Comparison of ENCODE assay signal across 19 cellular contexts in the genomic region with DNA sequence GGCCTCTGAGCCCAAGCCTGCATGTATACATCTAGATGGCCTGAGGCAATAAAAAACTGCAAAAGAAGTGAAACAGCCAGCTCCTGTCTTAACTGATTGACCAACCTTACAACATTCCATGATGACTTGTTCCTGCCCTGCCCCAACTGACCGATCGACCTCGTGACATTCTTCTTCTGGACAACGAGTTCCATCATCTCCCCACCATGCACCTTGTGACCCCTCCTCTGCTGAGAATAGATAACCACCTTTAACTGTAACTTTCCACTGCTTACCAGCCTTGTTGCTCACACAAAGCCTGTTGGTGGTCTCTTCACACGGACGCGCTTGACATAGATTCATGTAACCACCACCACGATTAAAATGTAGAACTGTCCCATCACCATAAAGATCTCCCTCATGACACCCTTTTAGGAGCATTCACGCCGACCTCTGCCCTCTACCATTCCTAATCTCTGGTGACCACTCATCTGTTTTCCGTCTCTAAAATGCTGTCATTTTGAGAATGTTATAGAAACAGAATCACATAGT.
"Had no signal": no experiment of that assay in that cellular context is flagged by ENCODE, and none has a peak within 500 bp of the region (broad histone marks: within the 10 kb centered on the region; RNA-seq: fewer than 3 reads in every experiment).

No MANE protein-coding gene starts in this region.

- H3K9me3 ChIP-seq: left ventricle myocardium inferior, upper lobe of right lung had no signal

- H3K27me3 ChIP-seq: upper lobe of right lung had no signal

- ATAC-seq: activated CD4-positive, CD25-positive, alpha-beta regulatory T cell treated with anti-CD3 and anti-CD28 coated beads, Interleukin-2, amount 50 U/mL, for 24 hours; effector memory CD8-positive, alpha-beta T cell; natural killer cell treated with Interleukin-12 subunit alpha and Interleukin-12 subunit beta and Interleukin-15 and Interleukin-18, amount 100 ng/mL, for 72 hours; right cardiac atrium; stimulated activated naive CD8-positive, alpha-beta T cell treated with anti-CD3 and anti-CD28 coated beads, Interleukin-15, Interleukin-2, amounts not matched to agents 100 U/mL and 50 U/mL, for 24 hours; upper lobe of right lung had no signal

- H3K27ac Mint-ChIP-seq: effector memory CD8-positive, alpha-beta T cell; natural killer cell treated with Interleukin-12 subunit alpha and Interleukin-12 subunit beta and Interleukin-15 and Interleukin-18, amount 100 ng/mL, for 72 hours; progenitor cell of endocrine pancreas; T-helper 2 cell treated with Interferon-gamma antibody and Interleukin-4, amounts not matched to agents 5 μg/mL and 100 μg/mL, for 36 hours had no signal

- H3K4me3 Mint-ChIP-seq: effector memory CD8-positive, alpha-beta T cell; natural killer cell treated with Interleukin-12 subunit alpha and Interleukin-12 subunit beta and Interleukin-15 and Interleukin-18, amount 100 ng/mL, for 72 hours; T-helper 2 cell treated with Interferon-gamma antibody and Interleukin-4, amounts not matched to agents 5 μg/mL and 100 μg/mL, for 36 hours had no signal

- H3K9me3 Mint-ChIP-seq: effector memory CD8-positive, alpha-beta T cell; natural killer cell treated with Interleukin-12 subunit alpha and Interleukin-12 subunit beta and Interleukin-15 and Interleukin-18, amount 100 ng/mL, for 72 hours; T-helper 2 cell treated with Interferon-gamma antibody and Interleukin-4, amounts not matched to agents 5 μg/mL and 100 μg/mL, for 36 hours had no signal

- H3K36me3 ChIP-seq: left ventricle myocardium inferior, upper lobe of right lung had no signal

- DNase-seq: activated CD4-positive, alpha-beta T cell treated with anti-CD3 and anti-CD28 coated beads, Interleukin-2, amount 50 U/mL, for 1 hour; activated CD8-positive, alpha-beta memory T cell treated with anti-CD3 and anti-CD28 coated beads for 24 hours; aorta; dermis blood vessel endothelial cell; effector memory CD8-positive, alpha-beta T cell; left ventricle myocardium inferior; mesendoderm; occipital lobe; right cardiac atrium; stimulated activated CD4-positive, alpha-beta T cell treated with anti-CD3 and anti-CD28 coated beads, Interleukin-15, amount 100 ng/mL, for 24 hours; stimulated activated CD4-positive, alpha-beta T cell treated with anti-CD3 and anti-CD28 coated beads, Interleukin-4, amount 100 ng/mL, for 24 hours; stimulated activated naive CD8-positive, alpha-beta T cell treated with anti-CD3 and anti-CD28 coated beads, Interleukin-15, Interleukin-2, amounts not matched to agents 100 U/mL and 50 U/mL, for 24 hours; upper lobe of right lung had no signal

- H3K27me3 Mint-ChIP-seq: progenitor cell of endocrine pancreas had no signal

- H3K36me3 Mint-ChIP-seq: natural killer cell treated with Interleukin-12 subunit alpha and Interleukin-12 subunit beta and Interleukin-15 and Interleukin-18, amount 100 ng/mL, for 72 hours had no signal

- H3K27ac ChIP-seq: epithelial cell of prostate, left ventricle myocardium inferior, skin epidermis, upper lobe of right lung had no signal

- H3K4me3 ChIP-seq: left ventricle myocardium inferior, skin epidermis, upper lobe of right lung had no signal
